ENCODE assay signal across 18 cellular contexts in genomic region chr14:75375983-75376382, GRCh38. TPM values are rescaled to one million over a fixed set of nuclear protein-coding genes. Genes with fewer than 3 reads are reported as not detected.
DNase-seq lines count a peak whose midpoint lies in the region; ATAC-seq, FAIRE-seq and TF ChIP-seq lines count a peak whose summit lies in the region.
"Had no signal": no experiment of that assay in that cellular context is flagged by ENCODE, and none has a peak within 500 bp of the region (broad histone marks: within the 10 kb centered on the region; RNA-seq: fewer than 3 reads in every experiment).

No MANE protein-coding gene starts in this region.

- intact Hi-C loops in activated CD4-positive, alpha-beta memory T cell treated with anti-CD3 and anti-CD28 coated beads for 36 hours (cut with micrococcal nuclease): no loop called here
- intact Hi-C loops in GM12878 (cut with micrococcal nuclease; ENCODE audit: unreplicated experiment) (no loop called here), PC-3 (cut with micrococcal nuclease) (no loop called here)

- H3K27me3 ChIP-seq in GM12878 (replicated peaks in 1 of 2; ENCODE audit: control insufficient read depth in 2 of 2, insufficient read depth in 2 of 2, low read length in 1 of 2): no peaks in the 10 kb centered on the region
- H3K27me3 ChIP-seq in PC-3 (ENCODE audit: low read length): peaks cover 40% of the 10 kb centered on the region; the same call in 1 of the 2 replicates

- H3K4me3 ChIP-seq in GM12878 (no peak overlapping the region), coronary artery (no peak overlapping the region), PC-3 (ENCODE audit: low read length) (no peak overlapping the region)
- H3K4me3 ChIP-seq: HAP-1 had no signal

- no peaks in the 10 kb centered on the region for H3F3A ChIP-seq in PC-3 (ENCODE audit: low read length, unreplicated experiment)

- H3K27me3 Mint-ChIP-seq in activated CD4-positive, alpha-beta memory T cell treated with anti-CD3 and anti-CD28 coated beads for 36 hours: no peaks in the 10 kb centered on the region
- peaks cover 14% of the 10 kb centered on the region for H3K27me3 Mint-ChIP-seq in activated CD4-positive, alpha-beta memory T cell treated with anti-CD3 and anti-CD28 coated beads, Interleukin-2, amount 10 ng/mL, durations not matched to agents 7 days and 5 days

- SMC1A ChIA-PET in GM12878 (lab: Charles Lee; ENCODE audit: uncharacterized antibody, unreplicated experiment): interaction anchor here (1.0 to 1.5 kb wide), 3 partner anchors 13 to 119 kb away, joined by 3 to 4 read pairs (median 3); no protein-coding TSS in a partner anchor

- RAD21 ChIA-PET in GM12878 (lab: Charles Lee; ENCODE audit: unreplicated experiment): no interaction called here

- no peak for ATAC-seq in GM12878
- no peak for ATAC-seq in PC-3

- no peak for TF ChIP-seq EP300 in GM12878 (IDR thresholded peaks at IDR 0.05; ENCODE audit: borderline replicate concordance in 1 of 2, control insufficient read depth in 1 of 2, low read depth in 2 of 2, low read length in 2 of 2)

- 20% methylated on average over 3 of the region's 3 CpGs for WGBS in GM12878 (ENCODE audit: insufficient coverage, insufficient replicate concordance, low lambda C conversion rate, missing lambda C conversion rate)

- H2AFZ ChIP-seq in GM12878 (ENCODE audit: control insufficient read depth, low read depth, low read length) (no peak overlapping the region; the same call in 1 of the 2 replicates), PC-3 (ENCODE audit: low read length) (no peak overlapping the region)

- CTCF ChIA-PET in activated CD4-positive, alpha-beta memory T cell treated with anti-CD3 and anti-CD28 coated beads for 36 hours (lab: Charles Lee): no interaction called here
- CTCF ChIA-PET in activated CD4-positive, alpha-beta memory T cell treated with anti-CD3 and anti-CD28 coated beads, Interleukin-2, amount 10 ng/mL, durations not matched to agents 7 days and 5 days (lab: Charles Lee): no interaction called here
- CTCF ChIA-PET in GM12878 (lab: Yijun Ruan, JAX) (interaction anchor here (1.0 to 1.4 kb wide), 2 partner anchors 71 to 78 kb away, joined by 4 to 6 read pairs; no protein-coding TSS in a partner anchor), PC-3 (lab: Charles Lee) (no interaction called here)

- DNase-seq in activated CD4-positive, alpha-beta memory T cell treated with anti-CD3 and anti-CD28 coated beads for 36 hours: peak; percentile 24
- DNase-seq in activated CD4-positive, alpha-beta memory T cell treated with anti-CD3 and anti-CD28 coated beads, Interleukin-2, amount 10 ng/mL, durations not matched to agents 7 days and 5 days: no peak
- DNase-seq in GM12878 (ENCODE audit: low read depth, low spot score): no peak
- DNase-seq in coronary artery (ENCODE audit: low spot score): peak; percentile 52
- DNase-seq in ureter (ENCODE audit: low spot score): peak; percentile 19
- no peak for DNase-seq in PC-3
- DNase-seq: C1 segment of cervical spinal cord; Calu3; CD4-positive, alpha-beta memory T cell; COR-L47; DMS53; DMS79 treated with DMSO at 0.1 percent for 48 hours; GF-D8; GOT3; HFFc6 had no signal

- no peak for TF ChIP-seq CTCF in GM12878 (IDR thresholded peaks at IDR 0.05 in 2 of 3, conservative IDR thresholded peaks at IDR 0.05 in 1 of 3; ENCODE audit: control insufficient read depth in 2 of 3, extremely low read depth in 1 of 3, insufficient read depth in 1 of 3, low read depth in 3 of 3, low read length in 3 of 3)
- TF ChIP-seq CTCF in coronary artery (IDR thresholded peaks at IDR 0.05): no peak
- TF ChIP-seq CTCF in PC-3 (conservative IDR thresholded peaks at IDR 0.05; ENCODE audit: low read depth, low read length): no peak

- no peak overlapping the region for H3K4me3 Mint-ChIP-seq in activated CD4-positive, alpha-beta memory T cell treated with anti-CD3 and anti-CD28 coated beads for 36 hours
- H3K4me3 Mint-ChIP-seq in activated CD4-positive, alpha-beta memory T cell treated with anti-CD3 and anti-CD28 coated beads, Interleukin-2, amount 10 ng/mL, durations not matched to agents 7 days and 5 days: no peak overlapping the region
- H3K4me3 Mint-ChIP-seq: CD4-positive, alpha-beta memory T cell; HFFc6 had no signal

- BruUV-seq in GM12878 (replicated peaks; lab: Mats Ljungman, UMichigan) (no TSS peak), PC-3 (replicated peaks; lab: Mats Ljungman, UMichigan) (no TSS peak)

- no peak overlapping the region for H3K27ac Mint-ChIP-seq in activated CD4-positive, alpha-beta memory T cell treated with anti-CD3 and anti-CD28 coated beads for 36 hours
- H3K27ac Mint-ChIP-seq in activated CD4-positive, alpha-beta memory T cell treated with anti-CD3 and anti-CD28 coated beads, Interleukin-2, amount 10 ng/mL, durations not matched to agents 7 days and 5 days: no peak overlapping the region
- H3K27ac Mint-ChIP-seq: HFFc6 had no signal

- H3K27ac ChIP-seq in GM12878 (ENCODE audit: control insufficient read depth, insufficient read depth): no peak overlapping the region
- no peak overlapping the region for H3K27ac ChIP-seq in coronary artery
- H3K27ac ChIP-seq in PC-3 (ENCODE audit: low read length): no peak overlapping the region

- H3K36me3 ChIP-seq in GM12878 (ENCODE audit: control insufficient read depth in 2 of 2, insufficient read depth in 2 of 2, low read length in 1 of 2) (no peaks in the 10 kb centered on the region), PC-3 (ENCODE audit: low read depth, low read length) (no peaks in the 10 kb centered on the region)
- H3K36me3 ChIP-seq: HAP-1 had no signal

- POLR2A ChIA-PET in activated CD4-positive, alpha-beta memory T cell treated with anti-CD3 and anti-CD28 coated beads for 36 hours (lab: Charles Lee): no interaction called here
- POLR2A ChIA-PET in activated CD4-positive, alpha-beta memory T cell treated with anti-CD3 and anti-CD28 coated beads, Interleukin-2, amount 10 ng/mL, durations not matched to agents 7 days and 5 days (lab: Charles Lee): interaction anchor here (1.2 kb wide), 1 partner anchor 8 kb away, joined by 3 read pairs; no protein-coding TSS in a partner anchor
- POLR2A ChIA-PET in GM12878 (lab: Charles Lee) (no interaction called here), PC-3 (lab: Charles Lee; ENCODE audit: unreplicated experiment) (no interaction called here)

- H3K4me2 ChIP-seq in GM12878 (ENCODE audit: control insufficient read depth, insufficient read depth) (no peak overlapping the region), PC-3 (ENCODE audit: low read length) (no peak overlapping the region)

- no peak for TF ChIP-seq RAD21 in GM12878 (IDR thresholded peaks at IDR 0.05; ENCODE audit: insufficient read depth, low read depth, low read length)

- H3K9me3 ChIP-seq in GM12878 (replicated peaks; ENCODE audit: control insufficient read depth, insufficient read depth, low read length) (no peaks in the 10 kb centered on the region), PC-3 (ENCODE audit: low read length) (no peaks in the 10 kb centered on the region)
- H3K9me3 ChIP-seq: HAP-1 had no signal

- no peaks in the 10 kb centered on the region for H3K9me3 Mint-ChIP-seq in activated CD4-positive, alpha-beta memory T cell treated with anti-CD3 and anti-CD28 coated beads for 36 hours
- H3K9me3 Mint-ChIP-seq in activated CD4-positive, alpha-beta memory T cell treated with anti-CD3 and anti-CD28 coated beads, Interleukin-2, amount 10 ng/mL, durations not matched to agents 7 days and 5 days: no peaks in the 10 kb centered on the region
- H3K9me3 Mint-ChIP-seq: CD4-positive, alpha-beta memory T cell; HFFc6 had no signal

- no peak overlapping the region for H3K9ac ChIP-seq in GM12878 (ENCODE audit: control insufficient read depth, insufficient read depth, low read length)
- no peak overlapping the region for H3K9ac ChIP-seq in PC-3 (ENCODE audit: low read length)

- H3K79me2 ChIP-seq in GM12878 (ENCODE audit: control insufficient read depth, insufficient read depth, low read length) (no peaks in the 10 kb centered on the region), PC-3 (ENCODE audit: low read length) (no peaks in the 10 kb centered on the region)

- H3K36me3 Mint-ChIP-seq in activated CD4-positive, alpha-beta memory T cell treated with anti-CD3 and anti-CD28 coated beads for 36 hours: no peaks in the 10 kb centered on the region
- H3K36me3 Mint-ChIP-seq in activated CD4-positive, alpha-beta memory T cell treated with anti-CD3 and anti-CD28 coated beads, Interleukin-2, amount 10 ng/mL, durations not matched to agents 7 days and 5 days (ENCODE audit: low read depth): no peaks in the 10 kb centered on the region
- H3K36me3 Mint-ChIP-seq: CD4-positive, alpha-beta memory T cell had no signal

- H3K4me1 ChIP-seq in GM12878 (ENCODE audit: control insufficient read depth, insufficient read depth, low read length): no peaks in the 10 kb centered on the region
- no peaks in the 10 kb centered on the region for H3K4me1 ChIP-seq in PC-3 (ENCODE audit: insufficient read depth, low read length)
- H3K4me1 ChIP-seq: HAP-1 had no signal

- in situ Hi-C loops in GM12878 (cut with MboI): no loop called here

- peak; percentile 54 for FAIRE-seq in GM12878 (lab: Jason Lieb, UNC)
- FAIRE-seq: GM12892, H54 had no signal

- no peaks in the 10 kb centered on the region for H3K9me2 ChIP-seq in PC-3 (replicated peaks; ENCODE audit: low read length)

- H4K20me1 ChIP-seq in GM12878 (ENCODE audit: control insufficient read depth, insufficient read depth) (no peaks in the 10 kb centered on the region), PC-3 (ENCODE audit: low read length) (no peaks in the 10 kb centered on the region)

- TF ChIP-seq POLR2A in GM12878 (IDR thresholded peaks at IDR 0.05; ENCODE audit: low read depth, low read length): no peak

- no peaks in the 10 kb centered on the region for H3K4me1 Mint-ChIP-seq in activated CD4-positive, alpha-beta memory T cell treated with anti-CD3 and anti-CD28 coated beads for 36 hours (ENCODE audit: low read depth)
- no peaks in the 10 kb centered on the region for H3K4me1 Mint-ChIP-seq in activated CD4-positive, alpha-beta memory T cell treated with anti-CD3 and anti-CD28 coated beads, Interleukin-2, amount 10 ng/mL, durations not matched to agents 7 days and 5 days
- H3K4me1 Mint-ChIP-seq: CD4-positive, alpha-beta memory T cell had no signal

RNA-seq across cellular contexts. Expression of gene JDP2, which starts 51.8 kb away (rescaled TPM):
- total RNA-seq in activated CD4-positive, alpha-beta memory T cell treated with anti-CD3 and anti-CD28 coated beads for 36 hours: 1 to 10 TPM; 1.7 to 1.8 TPM
- total RNA-seq in activated CD4-positive, alpha-beta memory T cell treated with anti-CD3 and anti-CD28 coated beads, Interleukin-2, amount 10 ng/mL, durations not matched to agents 7 days and 5 days: 1 to 10 TPM; 2.6 to 2.9 TPM
- 15.0 and 17.9 TPM in 2 replicates for total RNA-seq in GM12878 (2013; cell fraction: nucleolus; rRNA removed)
- 19.4 and 21.3 TPM in 2 replicates for total RNA-seq in GM12878 (2014; rRNA removed)
- total RNA-seq in GM12878 (2014; rRNA removed; fragmentation: Illumina TruSeq; extraction: Trizol): 11.7 and 12.1 TPM in 2 replicates
- 16.0 and 16.4 TPM in 2 replicates for total RNA-seq in GM12878 (2021)
- 2.8 TPM for polyA plus RNA-seq in GM12878 (2011; ENCODE audit: low read depth)
- polyA plus RNA-seq in GM12878 (2011; rRNA removed): 5.1 and 6.7 TPM in 2 replicates
- 6.4 and 9.1 TPM in 2 replicates for polyA plus RNA-seq in GM12878 (2011; cell fraction: cytosol; rRNA removed)
- 7.3 and 8.7 TPM in 2 replicates for polyA plus RNA-seq in GM12878 (2011; cell fraction: nucleus; rRNA removed)
- 10.9 and 12.4 TPM in 2 replicates for polyA plus RNA-seq in GM12878 (2012)
- 3.3 and 11.5 TPM in 2 replicates for polyA plus RNA-seq in GM12878 (2014; fragmentation: Illumina TruSeq; extraction: Trizol)
- 1 to 10 TPM in 1 of 2 experiments, under 1 TPM in 1; 0.71 to 1.2 TPM for polyA plus RNA-seq in GM12878 (2014; fragmentation: Nextera tagmentation; extraction: Ambion mirVana)
- 20.7 and 21.2 TPM in 2 replicates for polyA plus RNA-seq in GM12878 (2014; rRNA removed)
- polyA plus RNA-seq in GM12878 (2016; fragmentation: Nextera tagmentation; extraction: Ambion mirVana): 10 to 100 TPM in 1 of 2 experiments, 1 to 10 TPM in 1; 8.9 to 10.8 TPM
- 1.7 and 3.9 TPM in 2 replicates for polyA minus RNA-seq in GM12878 (2011; rRNA and poly(A)+ RNA removed)
- 2.6 and 3.1 TPM in 2 replicates for polyA minus RNA-seq in GM12878 (2011; cell fraction: cytosol; rRNA and poly(A)+ RNA removed)
- 2.8 and 6.3 TPM in 2 replicates for polyA minus RNA-seq in GM12878 (2011; cell fraction: nucleus; rRNA and poly(A)+ RNA removed)
- 43.2 TPM for total RNA-seq in ureter
- 5.8 and 8.2 TPM in 2 replicates for total RNA-seq in PC-3 (2014; rRNA removed)

Comparison
In these comparisons a context has a peak if more than half of its experiments do, and no peak if none do; other contexts are left out.
1. DNase-seq: peak in activated CD4-positive, alpha-beta memory T cell treated with anti-CD3 and anti-CD28 coated beads for 36 hours (single experiment), coronary artery (single experiment) and ureter (single experiment); none in activated CD4-positive, alpha-beta memory T cell treated with anti-CD3 and anti-CD28 coated beads, Interleukin-2, amount 10 ng/mL, durations not matched to agents 7 days and 5 days (single experiment), GM12878 (single experiment) and PC-3 (single experiment).